1 cellular context compared by ENCODE assay signal in genomic region chr19:11243798-11244169, GRCh38.
TF ChIP-seq lines count a peak whose summit lies in the region.

No MANE protein-coding gene starts in this region.

TF ChIP-seq in HCT116, 20 proteins besides CTCF, POLR2A, EP300 and RAD21 (continued from another document):
- TF ChIP-seq, protein P1, sequence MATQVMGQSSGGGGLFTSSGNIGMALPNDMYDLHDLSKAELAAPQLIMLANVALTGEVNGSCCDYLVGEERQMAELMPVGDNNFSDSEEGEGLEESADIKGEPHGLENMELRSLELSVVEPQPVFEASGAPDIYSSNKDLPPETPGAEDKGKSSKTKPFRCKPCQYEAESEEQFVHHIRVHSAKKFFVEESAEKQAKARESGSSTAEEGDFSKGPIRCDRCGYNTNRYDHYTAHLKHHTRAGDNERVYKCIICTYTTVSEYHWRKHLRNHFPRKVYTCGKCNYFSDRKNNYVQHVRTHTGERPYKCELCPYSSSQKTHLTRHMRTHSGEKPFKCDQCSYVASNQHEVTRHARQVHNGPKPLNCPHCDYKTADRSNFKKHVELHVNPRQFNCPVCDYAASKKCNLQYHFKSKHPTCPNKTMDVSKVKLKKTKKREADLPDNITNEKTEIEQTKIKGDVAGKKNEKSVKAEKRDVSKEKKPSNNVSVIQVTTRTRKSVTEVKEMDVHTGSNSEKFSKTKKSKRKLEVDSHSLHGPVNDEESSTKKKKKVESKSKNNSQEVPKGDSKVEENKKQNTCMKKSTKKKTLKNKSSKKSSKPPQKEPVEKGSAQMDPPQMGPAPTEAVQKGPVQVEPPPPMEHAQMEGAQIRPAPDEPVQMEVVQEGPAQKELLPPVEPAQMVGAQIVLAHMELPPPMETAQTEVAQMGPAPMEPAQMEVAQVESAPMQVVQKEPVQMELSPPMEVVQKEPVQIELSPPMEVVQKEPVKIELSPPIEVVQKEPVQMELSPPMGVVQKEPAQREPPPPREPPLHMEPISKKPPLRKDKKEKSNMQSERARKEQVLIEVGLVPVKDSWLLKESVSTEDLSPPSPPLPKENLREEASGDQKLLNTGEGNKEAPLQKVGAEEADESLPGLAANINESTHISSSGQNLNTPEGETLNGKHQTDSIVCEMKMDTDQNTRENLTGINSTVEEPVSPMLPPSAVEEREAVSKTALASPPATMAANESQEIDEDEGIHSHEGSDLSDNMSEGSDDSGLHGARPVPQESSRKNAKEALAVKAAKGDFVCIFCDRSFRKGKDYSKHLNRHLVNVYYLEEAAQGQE (IDR thresholded peaks at IDR 0.05; ENCODE audit: low read depth): no peak
- TF ChIP-seq, protein P2, sequence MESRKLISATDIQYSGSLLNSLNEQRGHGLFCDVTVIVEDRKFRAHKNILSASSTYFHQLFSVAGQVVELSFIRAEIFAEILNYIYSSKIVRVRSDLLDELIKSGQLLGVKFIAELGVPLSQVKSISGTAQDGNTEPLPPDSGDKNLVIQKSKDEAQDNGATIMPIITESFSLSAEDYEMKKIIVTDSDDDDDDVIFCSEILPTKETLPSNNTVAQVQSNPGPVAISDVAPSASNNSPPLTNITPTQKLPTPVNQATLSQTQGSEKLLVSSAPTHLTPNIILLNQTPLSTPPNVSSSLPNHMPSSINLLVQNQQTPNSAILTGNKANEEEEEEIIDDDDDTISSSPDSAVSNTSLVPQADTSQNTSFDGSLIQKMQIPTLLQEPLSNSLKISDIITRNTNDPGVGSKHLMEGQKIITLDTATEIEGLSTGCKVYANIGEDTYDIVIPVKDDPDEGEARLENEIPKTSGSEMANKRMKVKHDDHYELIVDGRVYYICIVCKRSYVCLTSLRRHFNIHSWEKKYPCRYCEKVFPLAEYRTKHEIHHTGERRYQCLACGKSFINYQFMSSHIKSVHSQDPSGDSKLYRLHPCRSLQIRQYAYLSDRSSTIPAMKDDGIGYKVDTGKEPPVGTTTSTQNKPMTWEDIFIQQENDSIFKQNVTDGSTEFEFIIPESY (IDR thresholded peaks at IDR 0.05; ENCODE audit: extremely low read depth, insufficient replicate concordance, low read length): no peak
- no peak for TF ChIP-seq ZFX (IDR thresholded peaks at IDR 0.05)
- no peak for TF ChIP-seq EGR1 (IDR thresholded peaks at IDR 0.05; ENCODE audit: low read depth)
- TF ChIP-seq POLR2AphosphoS5 (IDR thresholded peaks at IDR 0.05; ENCODE audit: low read depth, low read length): no peak
- no peak for TF ChIP-seq FOSL1 (IDR thresholded peaks at IDR 0.05; ENCODE audit: low read depth)
- no peak for TF ChIP-seq TCF7L2 (IDR thresholded peaks at IDR 0.05; ENCODE audit: borderline replicate concordance, extremely low read depth, insufficient read depth, insufficient read length)
- no peak for TF ChIP-seq EZH2 (IDR thresholded peaks at IDR 0.05)
- no peak for TF ChIP-seq JUND (IDR thresholded peaks at IDR 0.05)
- TF ChIP-seq CBX3 (IDR thresholded peaks at IDR 0.05; ENCODE audit: low read depth): no peak
- no peak for TF ChIP-seq SP1 (IDR thresholded peaks at IDR 0.05; ENCODE audit: low read depth)
- TF ChIP-seq ELF1 (IDR thresholded peaks at IDR 0.05; ENCODE audit: borderline replicate concordance, low read depth): no peak
- no peak for TF ChIP-seq YY1 (IDR thresholded peaks at IDR 0.05; ENCODE audit: extremely low read depth, insufficient replicate concordance, low read depth, low read length)
- TF ChIP-seq, protein P3, sequence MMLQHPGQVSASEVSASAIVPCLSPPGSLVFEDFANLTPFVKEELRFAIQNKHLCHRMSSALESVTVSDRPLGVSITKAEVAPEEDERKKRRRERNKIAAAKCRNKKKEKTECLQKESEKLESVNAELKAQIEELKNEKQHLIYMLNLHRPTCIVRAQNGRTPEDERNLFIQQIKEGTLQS (IDR thresholded peaks at IDR 0.05): no peak
- no peak for TF ChIP-seq EZH2phosphoT487 (IDR thresholded peaks at IDR 0.05; ENCODE audit: borderline replicate concordance)
- TF ChIP-seq CEBPB (IDR thresholded peaks at IDR 0.05; ENCODE audit: low read depth): no peak
- TF ChIP-seq ZNF274 (IDR thresholded peaks at IDR 0.05; ENCODE audit: low read depth, low read length): no peak
- no peak for TF ChIP-seq SRF (IDR thresholded peaks at IDR 0.05; ENCODE audit: low read depth)
